8 cellular contexts compared by ENCODE assay signal in genomic region chr19:2474232-2475017, GRCh38. TPM values are rescaled to one million over a fixed set of nuclear protein-coding genes. Genes with fewer than 3 reads are reported as not detected.
DNase-seq lines count a peak whose midpoint lies in the region; ATAC-seq and TF ChIP-seq lines count a peak whose summit lies in the region.

No MANE protein-coding gene starts in this region.

- peak overlapping the region; percentile 77 to 99 (median 94) for H3K4me3 ChIP-seq in BLaER1 treated with 17β-estradiol and CSF1 and Interleukin-3, amounts not matched to agents 10 nM and 100 nM
- H3K4me3 ChIP-seq in testis = peak overlapping the region; percentile 79 to 90

- H3K27me3 Mint-ChIP-seq in activated naive CD4-positive, alpha-beta T cell treated with anti-CD3 and anti-CD28 coated beads, Interleukin-2, amount 50 U/mL, for 24 hours = no peaks in the 10 kb centered on the region
- H3K27me3 Mint-ChIP-seq in glutamatergic neuron (ENCODE audit: unreplicated experiment) (peaks cover 26% of the 10 kb centered on the region), osteocyte (ENCODE audit: unreplicated experiment) (no peaks in the 10 kb centered on the region)

- H3K4me3 Mint-ChIP-seq in activated naive CD4-positive, alpha-beta T cell treated with anti-CD3 and anti-CD28 coated beads, Interleukin-2, amount 50 U/mL, for 24 hours = peak overlapping the region; percentile 86
- peak overlapping the region; percentile 20 for H3K4me3 Mint-ChIP-seq in glutamatergic neuron (ENCODE audit: unreplicated experiment)
- peak overlapping the region; percentile 99 for H3K4me3 Mint-ChIP-seq in osteocyte (ENCODE audit: unreplicated experiment)

- H3K9me3 Mint-ChIP-seq in activated naive CD4-positive, alpha-beta T cell treated with anti-CD3 and anti-CD28 coated beads, Interleukin-2, amount 50 U/mL, for 24 hours = no peaks in the 10 kb centered on the region
- H3K9me3 Mint-ChIP-seq in glutamatergic neuron (ENCODE audit: unreplicated experiment) (peaks cover 3% of the 10 kb centered on the region), osteocyte (ENCODE audit: unreplicated experiment) (no peaks in the 10 kb centered on the region)

- H3K4me1 ChIP-seq in BLaER1 treated with 17β-estradiol and CSF1 and Interleukin-3, amounts not matched to agents 10 nM and 100 nM = peaks cover 22 to 70% (median 62%) of the 10 kb centered on the region in 10 experiments
- peaks cover 3% of the 10 kb centered on the region for H3K4me1 ChIP-seq in testis

- H3K9me3 ChIP-seq in BLaER1 treated with 17β-estradiol and CSF1 and Interleukin-3, amounts not matched to agents 10 nM and 100 nM (replicated peaks in 1 of 11) = no peaks in the 10 kb centered on the region
- H3K9me3 ChIP-seq in testis = no peaks in the 10 kb centered on the region

- peak overlapping the region; percentile 87 for H3K27ac Mint-ChIP-seq in activated naive CD4-positive, alpha-beta T cell treated with anti-CD3 and anti-CD28 coated beads, Interleukin-2, amount 50 U/mL, for 24 hours
- H3K27ac Mint-ChIP-seq in glutamatergic neuron (ENCODE audit: unreplicated experiment) (no peak overlapping the region), osteocyte (ENCODE audit: unreplicated experiment) (peak overlapping the region; percentile 93)

- H3K9ac ChIP-seq in BLaER1 treated with 17β-estradiol and CSF1 and Interleukin-3, amounts not matched to agents 10 nM and 100 nM = peak overlapping the region; percentile 6 to 92 (median 77); a peak in 15 of 22 replicates

- H4K20me1 ChIP-seq in BLaER1 treated with 17β-estradiol and CSF1 and Interleukin-3, amounts not matched to agents 10 nM and 100 nM = peaks cover 21 to 45% (median 29%) of the 10 kb centered on the region in 11 experiments

- ATAC-seq in GM19452 (IDR thresholded peaks at IDR 0.05; ENCODE audit: unreplicated experiment) = peak; percentile 26

- DNase-seq in LHCN-M2 (ENCODE audit: low read depth) (peak; percentile 84), SK-N-DZ (ENCODE audit: low spot score) (peak; percentile 67), glutamatergic neuron (peak; percentile 91), osteocyte (ENCODE audit: extremely low spot score, unreplicated experiment) (peak; percentile 97), testis (peak; percentile 83)

- 10 to 19% methylated on average over 17 to 47 of the region's 60 CpGs for WGBS in testis, 2 donors

- intact Hi-C loops in testis (cut with DNase I; ENCODE audit: low total_unique reads) = loop anchor here (5.0 to 10.0 kb wide), 2 partner anchors 68 to 140 kb away; no protein-coding TSS in a partner anchor

- peaks cover 25% of the 10 kb centered on the region for H3K4me1 Mint-ChIP-seq in activated naive CD4-positive, alpha-beta T cell treated with anti-CD3 and anti-CD28 coated beads, Interleukin-2, amount 50 U/mL, for 24 hours
- H3K4me1 Mint-ChIP-seq in glutamatergic neuron (ENCODE audit: low read depth, unreplicated experiment) (peaks cover 4% of the 10 kb centered on the region), osteocyte (ENCODE audit: unreplicated experiment) (peaks cover 27% of the 10 kb centered on the region)

- no peak for TF ChIP-seq POLR2A in testis (IDR thresholded peaks at IDR 0.05)

- H3K27ac ChIP-seq in BLaER1 treated with 17β-estradiol and CSF1 and Interleukin-3, amounts not matched to agents 10 nM and 100 nM = peak overlapping the region in 7 of 11 experiments; percentile 69 to 90 (median 76); a peak in 10 of 22 replicates
- H3K27ac ChIP-seq in testis = peak overlapping the region; percentile 23 to 73

- peaks cover 0 to 13% (median 0%) of the 10 kb centered on the region in 11 experiments; a peak in 8 of 22 replicates for H3K36me3 ChIP-seq in BLaER1 treated with 17β-estradiol and CSF1 and Interleukin-3, amounts not matched to agents 10 nM and 100 nM
- no peaks in the 10 kb centered on the region for H3K36me3 ChIP-seq in testis (ENCODE audit: low read depth, missing control alignments)

- peak overlapping the region; percentile 83 to 100 (median 95) for H3K4me2 ChIP-seq in BLaER1 treated with 17β-estradiol and CSF1 and Interleukin-3, amounts not matched to agents 10 nM and 100 nM

- peaks cover 9% of the 10 kb centered on the region for H3K36me3 Mint-ChIP-seq in activated naive CD4-positive, alpha-beta T cell treated with anti-CD3 and anti-CD28 coated beads, Interleukin-2, amount 50 U/mL, for 24 hours
- H3K36me3 Mint-ChIP-seq in glutamatergic neuron (ENCODE audit: unreplicated experiment) (no peaks in the 10 kb centered on the region), osteocyte (ENCODE audit: unreplicated experiment) (peaks cover 20% of the 10 kb centered on the region)

- H3K27me3 ChIP-seq in BLaER1 treated with 17β-estradiol and CSF1 and Interleukin-3, amounts not matched to agents 10 nM and 100 nM = no peaks in the 10 kb centered on the region
- no peaks in the 10 kb centered on the region for H3K27me3 ChIP-seq in testis

- peak; percentile 98 for TF ChIP-seq CTCF in glutamatergic neuron (IDR thresholded peaks at IDR 0.05; ENCODE audit: partially characterized antibody, unreplicated experiment)
- TF ChIP-seq CTCF in osteocyte (IDR thresholded peaks at IDR 0.05) = peak; percentile 99
- TF ChIP-seq CTCF in testis (IDR thresholded peaks at IDR 0.05) = peak; percentile 98 to 100 (median 100)

RNA-seq across cellular contexts. Expression of gene GADD45B, which starts 1.5 kb away (rescaled TPM):
- total RNA-seq in LHCN-M2 (2014; rRNA removed) = 42.6 and 49.8 TPM in 2 replicates
- polyA plus RNA-seq in LHCN-M2 (2012) = 134 TPM
- 0.32 TPM in 1 of 2 replicates, not detected in the other for polyA plus RNA-seq in SK-N-DZ (2014; cell fraction: cytosol; rRNA removed)
- polyA plus RNA-seq in SK-N-DZ (2014; cell fraction: nucleus; rRNA removed) = not detected in 2 replicates
- total RNA-seq in glutamatergic neuron (ENCODE audit: unreplicated experiment) = 3.8 TPM
- 148 and 165 TPM in 2 replicates for total RNA-seq in osteocyte
- 10 to 100 TPM; 30.5 to 59.7 TPM for total RNA-seq in testis
- 16.9 TPM for polyA plus RNA-seq in testis (ENCODE audit: insufficient read depth, low read depth, low replicate concordance)

RNA-seq across cellular contexts. Expression of gene LMNB2, which starts 17.7 kb away (rescaled TPM):
- total RNA-seq in LHCN-M2 (2014; rRNA removed) (261 TPM in 2 replicates), glutamatergic neuron (ENCODE audit: unreplicated experiment) (45.8 TPM), osteocyte (40.2 and 40.8 TPM in 2 replicates), testis (10 to 100 TPM; 69.4 to 69.7 TPM)
- 93.5 TPM for polyA plus RNA-seq in LHCN-M2 (2012)
- polyA plus RNA-seq in SK-N-DZ (2014; cell fraction: cytosol; rRNA removed) = 86.8 and 135 TPM in 2 replicates
- polyA plus RNA-seq in SK-N-DZ (2014; cell fraction: nucleus; rRNA removed) = 69.3 and 77.1 TPM in 2 replicates
- 77.4 TPM for polyA plus RNA-seq in testis (ENCODE audit: insufficient read depth, low read depth, low replicate concordance)

RNA-seq across cellular contexts. Expression of gene TIMM13, which starts 47.0 kb away (rescaled TPM):
- total RNA-seq in LHCN-M2 (2014; rRNA removed) (47.1 and 52.9 TPM in 2 replicates), glutamatergic neuron (ENCODE audit: unreplicated experiment) (91.5 TPM), osteocyte (108 and 109 TPM in 2 replicates), testis (10 to 100 TPM; 57.5 to 60.6 TPM)
- polyA plus RNA-seq in LHCN-M2 (2012) = 103 TPM
- 74.0 and 74.4 TPM in 2 replicates for polyA plus RNA-seq in SK-N-DZ (2014; cell fraction: cytosol; rRNA removed)
- 50.3 and 54.7 TPM in 2 replicates for polyA plus RNA-seq in SK-N-DZ (2014; cell fraction: nucleus; rRNA removed)
- polyA plus RNA-seq in testis (ENCODE audit: insufficient read depth, low read depth, low replicate concordance) = 66.6 TPM

Comparison
In these comparisons a context has a peak if more than half of its experiments do, and no peak if none do; other contexts are left out.
1. Peak in every context shown above with its lines: DNase-seq, ATAC-seq, H3K4me3 ChIP-seq and H3K27ac ChIP-seq.
2. H3K4me3 Mint-ChIP-seq: peak in every context shown above with its lines; median percentile 99 in osteocyte; 86 in activated naive CD4-positive, alpha-beta T cell treated with anti-CD3 and anti-CD28 coated beads, Interleukin-2, amount 50 U/mL, for 24 hours; 20 in glutamatergic neuron.